Comparison of ENCODE assay signal across 36 cellular contexts in the genomic region with DNA sequence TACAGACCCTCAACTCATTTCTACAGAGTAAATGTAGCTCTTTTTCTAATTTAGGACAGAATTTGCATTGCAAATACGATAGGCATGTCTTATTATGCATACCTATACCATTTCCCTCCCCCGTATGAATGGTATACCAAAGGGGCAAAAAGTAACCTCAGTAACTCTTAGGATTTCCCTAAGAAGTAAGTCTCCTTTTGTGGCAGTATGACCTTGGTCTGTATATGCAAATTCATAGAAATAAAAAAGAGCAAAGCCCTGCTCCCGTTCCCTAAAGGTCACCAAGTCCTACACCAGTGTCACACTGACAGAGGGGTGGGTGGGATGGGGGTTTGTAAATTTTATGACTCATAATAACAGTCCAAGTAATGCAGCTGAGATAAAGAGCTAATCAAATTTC.
"Had no signal": no experiment of that assay in that cellular context is flagged by ENCODE, and none has a peak within 500 bp of the region (broad histone marks: within the 10 kb centered on the region; RNA-seq: fewer than 3 reads in every experiment).

No MANE protein-coding gene starts in this region.

- H3K36me3 ChIP-seq: ascending aorta, cardiac muscle cell had no signal

- H3K4me3 ChIP-seq: ascending aorta, cardiac muscle cell had no signal

- ATAC-seq: activated CD8-positive, alpha-beta T cell treated with anti-CD3 and anti-CD28 coated beads for 36 hours; activated T-cell treated with anti-CD3 and anti-CD28 coated beads, Interleukin-2, amount 50 U/mL, for 4 hours had no signal

- FAIRE-seq: bronchial epithelial cell, TTC549 had no signal

- H3K27me3 Mint-ChIP-seq: activated naive CD4-positive, alpha-beta T cell treated with anti-CD3 and anti-CD28 coated beads, Interleukin-2, amount 50 U/mL, for 24 hours had no signal

- H3K4me1 Mint-ChIP-seq: activated B cell treated with CpG ODN at 0.5 μM for 24 hours; activated CD4-positive, alpha-beta T cell treated with anti-CD3 and anti-CD28 coated beads, Interleukin-2, amount 10 ng/mL, durations not matched to agents 24 days and 14 days; activated naive CD4-positive, alpha-beta T cell treated with anti-CD3 and anti-CD28 coated beads, Interleukin-2, amount 10 ng/mL, durations not matched to agents 7 days and 5 days; activated naive CD4-positive, alpha-beta T cell treated with anti-CD3 and anti-CD28 coated beads, Interleukin-2, amount 50 U/mL, for 24 hours; central memory CD8-positive, alpha-beta T cell had no signal

- H3K4me1 ChIP-seq: ascending aorta had no signal

- H3K27ac Mint-ChIP-seq: activated B cell treated with CpG ODN at 0.5 μM for 24 hours; activated CD4-positive, alpha-beta memory T cell treated with anti-CD3 and anti-CD28 coated beads for 36 hours; activated CD4-positive, alpha-beta T cell treated with anti-CD3 and anti-CD28 coated beads, Interleukin-2, amount 10 ng/mL, durations not matched to agents 24 days and 14 days; activated CD8-positive, alpha-beta T cell treated with anti-CD3 and anti-CD28 coated beads for 36 hours; activated naive CD4-positive, alpha-beta T cell treated with anti-CD3 and anti-CD28 coated beads, Interleukin-2, amount 10 ng/mL, durations not matched to agents 7 days and 5 days; activated naive CD4-positive, alpha-beta T cell treated with anti-CD3 and anti-CD28 coated beads, Interleukin-2, amount 50 U/mL, for 24 hours; activated naive CD8-positive, alpha-beta T cell; activated T-helper 2 cell treated with anti-CD3 and anti-CD28 coated beads, Interferon-gamma antibody, Interleukin-2, Interleukin-4, amounts not matched to agents 10 μg/mL and 5 μg/mL and 100 μg/mL, durations not matched to agents 14 hours and 24 hours and 36 hours; brain; T-helper 1 cell treated with Interleukin-12 subunit alpha and Interleukin-12 subunit beta and Interleukin-4 antibody, amounts not matched to agents 30 μg/mL and 1 μg/mL, for 36 hours; T-helper 2 cell treated with Interferon-gamma antibody and Interleukin-4, amounts not matched to agents 5 μg/mL and 100 μg/mL, for 36 hours had no signal

- H3K9me3 Mint-ChIP-seq: activated B cell treated with CpG ODN at 0.5 μM for 24 hours; activated CD4-positive, alpha-beta memory T cell treated with anti-CD3 and anti-CD28 coated beads for 36 hours; activated CD4-positive, alpha-beta T cell treated with anti-CD3 and anti-CD28 coated beads, Interleukin-2, amount 10 ng/mL, durations not matched to agents 24 days and 14 days; activated CD8-positive, alpha-beta T cell treated with anti-CD3 and anti-CD28 coated beads for 36 hours; activated naive CD4-positive, alpha-beta T cell treated with anti-CD3 and anti-CD28 coated beads, Interleukin-2, amount 10 ng/mL, durations not matched to agents 7 days and 5 days; activated naive CD4-positive, alpha-beta T cell treated with anti-CD3 and anti-CD28 coated beads, Interleukin-2, amount 50 U/mL, for 24 hours; activated T-cell treated with anti-CD3 and anti-CD28 coated beads, Interleukin-2, amount 50 U/mL, for 4 hours; activated T-helper 2 cell treated with anti-CD3 and anti-CD28 coated beads, Interferon-gamma antibody, Interleukin-2, Interleukin-4, amounts not matched to agents 10 μg/mL and 5 μg/mL and 100 μg/mL, durations not matched to agents 14 hours and 24 hours and 36 hours; brain; central memory CD8-positive, alpha-beta T cell; T-helper 1 cell treated with Interleukin-12 subunit alpha and Interleukin-12 subunit beta and Interleukin-4 antibody, amounts not matched to agents 30 μg/mL and 1 μg/mL, for 36 hours; T-helper 2 cell treated with Interferon-gamma antibody and Interleukin-4, amounts not matched to agents 5 μg/mL and 100 μg/mL, for 36 hours had no signal

- H3K27ac ChIP-seq: ascending aorta, VCaP had no signal

- H3K9me3 ChIP-seq: ascending aorta had no signal

- H3K4me3 Mint-ChIP-seq: activated B cell treated with CpG ODN at 0.5 μM for 24 hours; activated CD4-positive, alpha-beta memory T cell treated with anti-CD3 and anti-CD28 coated beads for 36 hours; activated CD4-positive, alpha-beta T cell treated with anti-CD3 and anti-CD28 coated beads, Interleukin-2, amount 10 ng/mL, durations not matched to agents 24 days and 14 days; activated CD8-positive, alpha-beta T cell treated with anti-CD3 and anti-CD28 coated beads for 36 hours; activated naive CD4-positive, alpha-beta T cell treated with anti-CD3 and anti-CD28 coated beads, Interleukin-2, amount 10 ng/mL, durations not matched to agents 7 days and 5 days; activated naive CD4-positive, alpha-beta T cell treated with anti-CD3 and anti-CD28 coated beads, Interleukin-2, amount 50 U/mL, for 24 hours; activated naive CD8-positive, alpha-beta T cell; activated T-cell treated with anti-CD3 and anti-CD28 coated beads, Interleukin-2, amount 50 U/mL, for 4 hours; brain; central memory CD8-positive, alpha-beta T cell; T-helper 1 cell treated with Interleukin-12 subunit alpha and Interleukin-12 subunit beta and Interleukin-4 antibody, amounts not matched to agents 30 μg/mL and 1 μg/mL, for 36 hours; T-helper 2 cell treated with Interferon-gamma antibody and Interleukin-4, amounts not matched to agents 5 μg/mL and 100 μg/mL, for 36 hours had no signal

- H3K27me3 ChIP-seq: ascending aorta, cardiac muscle cell had no signal

- DNase-seq: activated B cell treated with CpG ODN at 0.5 μM for 24 hours; activated CD4-positive, alpha-beta memory T cell treated with anti-CD3 and anti-CD28 coated beads for 36 hours; activated CD4-positive, alpha-beta T cell treated with anti-CD3 and anti-CD28 coated beads for 4 hours; activated CD4-positive, alpha-beta T cell treated with anti-CD3 and anti-CD28 coated beads, Interleukin-2, amount 10 ng/mL, durations not matched to agents 24 days and 14 days; activated CD4-positive, alpha-beta T cell treated with anti-CD3 and anti-CD28 coated beads, Interleukin-2, amount 50 U/mL, for 1 hour; activated CD4-positive, alpha-beta T cell treated with anti-CD3 and anti-CD28 coated beads, Interleukin-2, amount 50 U/mL, for 4 hours; activated CD4-positive, CD25-positive, alpha-beta regulatory T cell treated with anti-CD3 and anti-CD28 coated beads, Interleukin-2, amount 50 U/mL, for 72 hours; activated CD8-positive, alpha-beta memory T cell treated with anti-CD3 and anti-CD28 coated beads, Interleukin-2, amount 50 U/mL, for 4 hours; activated CD8-positive, alpha-beta T cell treated with anti-CD3 and anti-CD28 coated beads for 36 hours; activated effector memory CD4-positive, alpha-beta T cell treated with Interleukin-2 at 50 U/mL for 16 hours; activated gamma-delta T cell; activated naive CD4-positive, alpha-beta T cell treated with anti-CD3 and anti-CD28 coated beads, Interleukin-2, amount 10 ng/mL, durations not matched to agents 7 days and 5 days; activated naive CD4-positive, alpha-beta T cell treated with Interleukin-2 at 50 U/mL for 16 hours; activated T-cell treated with anti-CD3 and anti-CD28 coated beads for 4 hours; activated T-cell treated with anti-CD3 and anti-CD28 coated beads, Interleukin-2, amount 50 U/mL, for 1 hour; activated T-cell treated with anti-CD3 and anti-CD28 coated beads, Interleukin-2, amount 50 U/mL, for 4 hours; amygdala; anterior cingulate cortex; caudate nucleus; cerebellar nuclear complex; SW 1271; T-helper 1 cell; T-helper 2 cell; T-helper 9 cell had no signal

- H3K36me3 Mint-ChIP-seq: activated CD4-positive, alpha-beta memory T cell treated with anti-CD3 and anti-CD28 coated beads for 36 hours; activated naive CD4-positive, alpha-beta T cell treated with anti-CD3 and anti-CD28 coated beads, Interleukin-2, amount 10 ng/mL, durations not matched to agents 7 days and 5 days; activated naive CD4-positive, alpha-beta T cell treated with anti-CD3 and anti-CD28 coated beads, Interleukin-2, amount 50 U/mL, for 24 hours; activated naive CD8-positive, alpha-beta T cell; brain had no signal
